Comparison of ENCODE assay signal across 7 cellular contexts in the genomic region with DNA sequence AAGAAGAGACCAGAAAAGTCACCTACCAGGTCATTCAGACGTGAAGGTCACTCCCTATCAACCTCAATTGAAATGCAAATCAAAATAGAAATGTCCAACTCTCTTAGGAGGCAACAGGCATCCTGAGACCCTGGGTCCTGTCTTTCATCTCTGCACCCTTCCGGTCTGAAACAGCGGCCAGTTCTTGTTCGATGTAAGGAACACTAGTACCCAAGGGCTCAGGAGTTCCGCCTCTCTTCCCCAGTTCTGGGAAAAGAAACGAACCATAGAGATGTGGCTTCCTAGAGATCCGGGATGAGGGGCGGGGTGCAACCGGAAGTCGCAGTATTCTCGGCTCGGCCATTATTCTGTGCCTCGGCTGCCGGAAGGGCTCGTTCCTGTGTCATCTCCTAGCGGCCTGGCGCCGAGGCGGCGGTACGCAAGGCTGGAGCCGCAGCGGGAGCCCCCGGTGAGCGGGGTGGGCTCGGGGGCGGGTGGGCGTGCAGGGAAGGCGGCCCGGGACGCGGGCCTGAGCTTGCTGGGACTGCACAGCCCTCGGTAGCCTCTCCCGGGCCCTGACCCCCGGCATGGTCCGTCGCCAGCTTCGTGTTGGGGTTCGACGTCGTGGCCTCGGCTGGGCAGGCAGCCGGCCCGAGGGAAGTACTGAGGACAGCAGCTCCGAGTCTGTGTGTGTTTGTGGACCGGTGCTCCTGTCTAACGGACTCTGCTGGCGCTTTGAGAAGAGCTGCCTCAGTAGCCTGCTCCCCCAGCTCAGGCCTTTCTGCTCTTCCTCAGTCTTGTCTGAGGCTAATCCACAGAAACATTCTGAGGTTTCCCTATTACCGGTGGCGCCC. TPM values are rescaled to one million over a fixed set of nuclear protein-coding genes. Genes with fewer than 3 reads are reported as not detected.
DNase-seq lines count a peak whose midpoint lies in the region; ATAC-seq, FAIRE-seq and TF ChIP-seq lines count a peak whose summit lies in the region.

A gene (plus strand): TSS at position 341 of the 833 bp plus-strand sequence. CDS start 4,119 bp downstream, outside the sequence.

- H3K9me3 ChIP-seq in GM12878 (replicated peaks; ENCODE audit: control insufficient read depth, insufficient read depth, low read length) (no peaks in the 10 kb centered on the region; the same call in 2 of the 3 replicates), iPS DF 6.9 (ENCODE audit: control insufficient read depth, insufficient read depth, low read length) (no peaks in the 10 kb centered on the region), sigmoid colon (no peaks in the 10 kb centered on the region)

- H3K4me1 ChIP-seq in GM12878 (ENCODE audit: control insufficient read depth, insufficient read depth, low read length) (no peaks in the 10 kb centered on the region), iPS DF 6.9 (ENCODE audit: control insufficient read depth, insufficient read depth, low read length) (no peaks in the 10 kb centered on the region; the same call in 1 of the 2 replicates), sigmoid colon (peaks cover 0 to 34% (median 27%) of the 10 kb centered on the region in 4 donors)

- peak within 1 kb of the TSS; percentile 92 for H3K4me2 ChIP-seq in GM12878 (ENCODE audit: control insufficient read depth, insufficient read depth)

- CTCF ChIA-PET in GM12878 (lab: Yijun Ruan, JAX): interaction anchor here (1.6 to 2.2 kb wide), 4 partner anchors 22 to 289 kb away, joined by 3 to 16 read pairs (median 4); no protein-coding TSS in a partner anchor

- ATAC-seq in GM18498 (IDR thresholded peaks at IDR 0.05; ENCODE audit: unreplicated experiment): peak; percentile 95
- ATAC-seq in HG02852 (IDR thresholded peaks at IDR 0.05; ENCODE audit: unreplicated experiment): peak; percentile 95
- ATAC-seq in GM12878: peak; percentile 97

- H3K27ac ChIP-seq in GM12878 (ENCODE audit: control insufficient read depth, insufficient read depth): peak within 1 kb of the TSS; percentile 76
- no peak within 1 kb of the TSS for H3K27ac ChIP-seq in iPS DF 6.9 (ENCODE audit: low read length)
- H3K27ac ChIP-seq in sigmoid colon: peak within 1 kb of the TSS; percentile 89 to 93 (median 90)

- in situ Hi-C loops in GM12878 (cut with MboI): no loop called here

- peaks cover 0 to 4% of the 10 kb centered on the region in 2 experiments; a peak in 1 of 4 replicates for H3K36me3 ChIP-seq in GM12878 (ENCODE audit: control insufficient read depth in 2 of 2, insufficient read depth in 2 of 2, low read length in 1 of 2)
- H3K36me3 ChIP-seq in iPS DF 6.9 (ENCODE audit: control insufficient read depth, insufficient read depth, low read length): no peaks in the 10 kb centered on the region
- H3K36me3 ChIP-seq in sigmoid colon: peaks cover 0 to 7% (median 0%) of the 10 kb centered on the region in 4 donors

- H3K79me2 ChIP-seq in GM12878 (ENCODE audit: control insufficient read depth, insufficient read depth, low read length): peaks cover 20% of the 10 kb centered on the region

- peak in 2 of 3 experiments; percentile 2 to 10; a peak in 1 of 6 replicates for TF ChIP-seq CTCF in GM12878 (IDR thresholded peaks at IDR 0.05 in 2 of 3, conservative IDR thresholded peaks at IDR 0.05 in 1 of 3; ENCODE audit: control insufficient read depth in 2 of 3, extremely low read depth in 1 of 3, insufficient read depth in 1 of 3, low read depth in 3 of 3, low read length in 3 of 3)
- TF ChIP-seq CTCF in sigmoid colon (IDR thresholded peaks at IDR 0.05): no peak

- no peaks in the 10 kb centered on the region for H4K20me1 ChIP-seq in GM12878 (ENCODE audit: control insufficient read depth, insufficient read depth)

- POLR2A ChIA-PET in GM12878 (lab: Charles Lee): interaction anchor here (0.6 to 2.2 kb wide), 6 partner anchors 15 to 104 kb away, joined by 3 to 6 read pairs (median 3); a partner anchor contains a TSS

- peak within 1 kb of the TSS; percentile 97 for H2AFZ ChIP-seq in GM12878 (ENCODE audit: control insufficient read depth, low read depth, low read length)

- FAIRE-seq in GM12878 (lab: Jason Lieb, UNC): peak; percentile 80

- TSS peak; percentile 59 for BruUV-seq in GM12878 (replicated peaks; lab: Mats Ljungman, UMichigan)

- 1% methylated on average over 50 of the region's 50 CpGs for WGBS in GM12878 (ENCODE audit: insufficient coverage, insufficient replicate concordance, low lambda C conversion rate, missing lambda C conversion rate)
- WGBS in iPS DF 6.9 (ENCODE audit: insufficient coverage, insufficient read length): no CpG with 5 or more reads among the region's 50 CpGs
- 0 to 1% methylated on average over 50 of the region's 50 CpGs for WGBS in sigmoid colon, 2 donors

- SMC1A ChIA-PET in GM12878 (lab: Charles Lee; ENCODE audit: uncharacterized antibody, unreplicated experiment): interaction anchor here (0.7 to 2.2 kb wide), 8 partner anchors 8 to 284 kb away, joined by 3 to 16 read pairs (median 4); a partner anchor contains a TSS

- no peak for TF ChIP-seq RAD21 in GM12878 (IDR thresholded peaks at IDR 0.05; ENCODE audit: insufficient read depth, low read depth, low read length)

- TF ChIP-seq POLR2A in GM12878 (IDR thresholded peaks at IDR 0.05; ENCODE audit: low read depth, low read length): peak; percentile 88
- no peak for TF ChIP-seq POLR2A in sigmoid colon (IDR thresholded peaks at IDR 0.05)

- H3K4me3 ChIP-seq in GM12878 (peak within 1 kb of the TSS; percentile 75), iPS DF 6.9 (ENCODE audit: low read length) (peak within 1 kb of the TSS; percentile 87), sigmoid colon (peak within 1 kb of the TSS; percentile 67 to 89 (median 80))

- H3K9ac ChIP-seq in GM12878 (ENCODE audit: control insufficient read depth, insufficient read depth, low read length): peak within 1 kb of the TSS; percentile 97

- TF ChIP-seq EP300 in GM12878 (IDR thresholded peaks at IDR 0.05; ENCODE audit: borderline replicate concordance in 1 of 2, control insufficient read depth in 1 of 2, low read depth in 2 of 2, low read length in 2 of 2) (no peak), sigmoid colon (IDR thresholded peaks at IDR 0.05) (no peak)

- RAD21 ChIA-PET in GM12878 (lab: Charles Lee; ENCODE audit: unreplicated experiment): interaction anchor here (0.7 to 1.2 kb wide), 4 partner anchors 20 to 1295 kb away, joined by 3 to 4 read pairs (median 3); no protein-coding TSS in a partner anchor

- DNase-seq in NCI-H187 treated with DMSO at 0.1 percent for 48 hours (lab: John Stamatoyannopoulos, UW) (peak; percentile 68), T1000 (lab: John Stamatoyannopoulos, UW) (peak; percentile 84), GM12878 (ENCODE audit: low read depth, low spot score) (peak; percentile 48), iPS DF 6.9 (ENCODE audit: low read depth, low spot score) (peak; percentile 71), sigmoid colon (peak; percentile 93)

- intact Hi-C loops in GM12878 (cut with micrococcal nuclease; ENCODE audit: unreplicated experiment) (loop anchor here (1.0 to 5.0 kb wide), 2 partner anchors 23 to 62 kb away; a partner anchor contains a TSS), sigmoid colon (cut with DNase I) (loop anchor here (2.0 kb wide), 3 partner anchors 60 to 286 kb away; a partner anchor contains a TSS)

- H3K27me3 ChIP-seq in GM12878 (replicated peaks in 1 of 2; ENCODE audit: control insufficient read depth in 2 of 2, insufficient read depth in 2 of 2, low read length in 1 of 2): no peaks in the 10 kb centered on the region
- H3K27me3 ChIP-seq in iPS DF 6.9 (ENCODE audit: control insufficient read depth, insufficient read depth, low read length): no peaks in the 10 kb centered on the region
- H3K27me3 ChIP-seq in sigmoid colon: no peaks in the 10 kb centered on the region

TF ChIP-seq in GM12878, 131 proteins besides CTCF, POLR2A, EP300 and RAD21 (continues in another document):
- peak; percentile 91 for TF ChIP-seq GABPA (IDR thresholded peaks at IDR 0.05; ENCODE audit: low read depth)
- TF ChIP-seq CREM (IDR thresholded peaks at IDR 0.05; ENCODE audit: low read depth): peak; percentile 47; the same call in 1 of the 2 replicates
- TF ChIP-seq, protein P1, sequence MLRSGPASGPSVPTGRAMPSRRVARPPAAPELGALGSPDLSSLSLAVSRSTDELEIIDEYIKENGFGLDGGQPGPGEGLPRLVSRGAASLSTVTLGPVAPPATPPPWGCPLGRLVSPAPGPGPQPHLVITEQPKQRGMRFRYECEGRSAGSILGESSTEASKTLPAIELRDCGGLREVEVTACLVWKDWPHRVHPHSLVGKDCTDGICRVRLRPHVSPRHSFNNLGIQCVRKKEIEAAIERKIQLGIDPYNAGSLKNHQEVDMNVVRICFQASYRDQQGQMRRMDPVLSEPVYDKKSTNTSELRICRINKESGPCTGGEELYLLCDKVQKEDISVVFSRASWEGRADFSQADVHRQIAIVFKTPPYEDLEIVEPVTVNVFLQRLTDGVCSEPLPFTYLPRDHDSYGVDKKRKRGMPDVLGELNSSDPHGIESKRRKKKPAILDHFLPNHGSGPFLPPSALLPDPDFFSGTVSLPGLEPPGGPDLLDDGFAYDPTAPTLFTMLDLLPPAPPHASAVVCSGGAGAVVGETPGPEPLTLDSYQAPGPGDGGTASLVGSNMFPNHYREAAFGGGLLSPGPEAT (IDR thresholded peaks at IDR 0.05; ENCODE audit: low read depth): peak; percentile 60; the same call in 1 of the 2 replicates
- TF ChIP-seq BHLHE40 (IDR thresholded peaks at IDR 0.05; ENCODE audit: borderline replicate concordance in 1 of 2, low read depth in 2 of 2, low read length in 1 of 2): peak; percentile 16 to 28; a peak in 1 of 4 replicates
- TF ChIP-seq SPI1 (IDR thresholded peaks at IDR 0.05; ENCODE audit: borderline replicate concordance, insufficient read depth, low read depth, low read length): peak; percentile 19; the same call in 1 of the 2 replicates
- no peak for TF ChIP-seq HDAC6 (IDR thresholded peaks at IDR 0.05; ENCODE audit: unreplicated experiment)

RNA-seq across cellular contexts. Expression of the gene that starts here (rescaled TPM):
- 32.2 and 33.9 TPM in 2 replicates for total RNA-seq in GM12878 (2013; cell fraction: nucleolus; rRNA removed)
- total RNA-seq in GM12878 (2014; rRNA removed): 10.1 and 12.4 TPM in 2 replicates
- total RNA-seq in GM12878 (2014; rRNA removed; fragmentation: Illumina TruSeq; extraction: Trizol): 16.5 and 16.6 TPM in 2 replicates
- 10.0 and 10.2 TPM in 2 replicates for total RNA-seq in GM12878 (2021)
- polyA plus RNA-seq in GM12878 (2011; ENCODE audit: low read depth): 5.2 TPM
- polyA plus RNA-seq in GM12878 (2011; rRNA removed): 10.5 and 14.4 TPM in 2 replicates
- polyA plus RNA-seq in GM12878 (2011; cell fraction: cytosol; rRNA removed): 6.6 and 7.6 TPM in 2 replicates
- polyA plus RNA-seq in GM12878 (2011; cell fraction: nucleus; rRNA removed): 5.9 and 6.2 TPM in 2 replicates
- polyA plus RNA-seq in GM12878 (2012): 8.7 and 9.2 TPM in 2 replicates
- 14.5 and 15.3 TPM in 2 replicates for polyA plus RNA-seq in GM12878 (2014; fragmentation: Illumina TruSeq; extraction: Trizol)
- polyA plus RNA-seq in GM12878 (2014; fragmentation: Nextera tagmentation; extraction: Ambion mirVana): 1 to 10 TPM; 3.2 to 4.4 TPM
- polyA plus RNA-seq in GM12878 (2014; rRNA removed): 6.7 and 9.4 TPM in 2 replicates
- 1 to 10 TPM; 7.6 to 7.8 TPM for polyA plus RNA-seq in GM12878 (2016; fragmentation: Nextera tagmentation; extraction: Ambion mirVana)
- polyA minus RNA-seq in GM12878 (2011; rRNA and poly(A)+ RNA removed): 13.6 and 15.6 TPM in 2 replicates
- polyA minus RNA-seq in GM12878 (2011; cell fraction: cytosol; rRNA and poly(A)+ RNA removed): 5.7 and 7.7 TPM in 2 replicates
- 7.4 and 10.9 TPM in 2 replicates for polyA minus RNA-seq in GM12878 (2011; cell fraction: nucleus; rRNA and poly(A)+ RNA removed)
- 10 to 100 TPM; 19.1 to 30.8 (median 21.0) TPM for total RNA-seq in sigmoid colon
- 1 to 10 TPM; 4.4 to 7.1 (median 6.6) TPM for polyA plus RNA-seq in sigmoid colon

Comparison
In these comparisons a context has a peak if more than half of its experiments do, and no peak if none do; other contexts are left out.
1. CTCF ChIP-seq: peak in GM12878 (2 of 3); none in sigmoid colon (0 of 4).
2. Peak in every context shown above with its lines, with median percentiles within 50 percentile points of each other: ATAC-seq, DNase-seq and H3K4me3 ChIP-seq.